In the genomic region with DNA sequence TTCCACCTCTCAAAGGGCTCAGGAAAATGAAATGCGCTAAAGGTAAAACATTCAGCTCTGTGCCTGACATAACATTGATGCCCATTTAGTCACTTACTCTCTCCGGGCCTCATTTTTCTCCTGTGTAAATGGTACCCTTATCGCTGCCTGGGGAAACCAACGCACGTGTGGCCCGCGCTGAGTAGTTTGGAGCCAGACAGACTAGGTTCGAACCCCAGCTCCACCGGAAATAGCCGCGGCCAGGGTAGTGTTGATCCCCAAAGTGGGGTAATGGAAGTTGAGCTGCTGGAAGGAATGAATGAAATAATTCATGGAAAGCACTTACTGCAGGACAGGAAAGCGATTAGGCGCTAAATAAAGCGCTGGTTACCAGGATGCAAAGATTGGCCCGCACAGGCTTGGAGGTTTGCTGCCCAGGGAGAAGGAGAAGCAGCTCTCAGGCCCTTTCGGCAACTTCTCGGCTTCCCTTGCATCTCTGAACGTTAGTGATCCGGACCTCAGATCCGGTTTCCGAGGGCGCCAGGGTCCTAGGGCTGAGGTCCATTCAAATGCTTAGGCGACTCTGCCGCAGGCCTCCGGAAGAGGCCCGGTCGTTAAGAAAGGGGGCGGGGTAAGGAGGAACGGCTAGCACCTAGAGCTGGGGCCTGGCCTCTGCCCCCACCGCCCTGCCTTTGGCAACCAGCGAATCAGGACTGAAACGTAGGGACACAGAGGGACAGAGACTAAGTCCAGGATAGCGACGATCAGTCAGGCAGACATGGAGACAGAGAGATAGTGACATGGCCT, we compare ENCODE assay signal across 1 cellular context.
TF ChIP-seq lines count a peak whose summit lies in the region.

No MANE protein-coding gene starts in this region.

TF ChIP-seq in K562, 482 proteins besides CTCF, POLR2A, EP300 and RAD21:
- TF ChIP-seq PHB (CRISPR knock-in tag; IDR thresholded peaks at IDR 0.05) (no peak), E2F3 (CRISPR knock-in tag; IDR thresholded peaks at IDR 0.05) (no peak), ZNF778 (CRISPR knock-in tag; IDR thresholded peaks at IDR 0.05) (no peak), ETV1 (tag; conservative IDR thresholded peaks at IDR 0.05; ENCODE audit: low read depth) (peak; percentile 73), GABPA (tag; conservative IDR thresholded peaks at IDR 0.05; ENCODE audit: low read depth) (0 out of 2 replicates have a peak, but pooled peaks have one; percentile 20), RBFOX2 (IDR thresholded peaks at IDR 0.05; ENCODE audit: low read depth, low read length) (peak; percentile 50), POLR2G (IDR thresholded peaks at IDR 0.05; ENCODE audit: low read depth, low read length) (0 out of 2 replicates have a peak, but pooled peaks have one; percentile 35), CTBP1 (IDR thresholded peaks at IDR 0.05; ENCODE audit: borderline replicate concordance) (no peak), HMG20A (CRISPR knock-in tag; conservative IDR thresholded peaks at IDR 0.05) (no peak), ATF7 (IDR thresholded peaks at IDR 0.05) (0 out of 2 replicates have a peak, but pooled peaks have one; percentile 24), ZFX (CRISPR knock-in tag; IDR thresholded peaks at IDR 0.05) (peak; percentile 81), ZNF518B (CRISPR knock-in tag; IDR thresholded peaks at IDR 0.05) (no peak), ZNF23 (CRISPR knock-in tag; IDR thresholded peaks at IDR 0.05) (no peak), DPF2 (IDR thresholded peaks at IDR 0.05) (no peak), ZNF766 (CRISPR knock-in tag; conservative IDR thresholded peaks at IDR 0.05) (no peak), MYBL2 (IDR thresholded peaks at IDR 0.05; ENCODE audit: low read depth) (0 out of 2 replicates have a peak, but pooled peaks have one; percentile 23), MYBL2 (CRISPR knock-in tag; IDR thresholded peaks at IDR 0.05; ENCODE audit: borderline replicate concordance) (no peak), BACH1 (tag; IDR thresholded peaks at IDR 0.05) (no peak), ZBTB8A (IDR thresholded peaks at IDR 0.05; ENCODE audit: partially characterized antibody) (no peak), ARNT (IDR thresholded peaks at IDR 0.05) (no peak)
- TF ChIP-seq, protein P1, sequence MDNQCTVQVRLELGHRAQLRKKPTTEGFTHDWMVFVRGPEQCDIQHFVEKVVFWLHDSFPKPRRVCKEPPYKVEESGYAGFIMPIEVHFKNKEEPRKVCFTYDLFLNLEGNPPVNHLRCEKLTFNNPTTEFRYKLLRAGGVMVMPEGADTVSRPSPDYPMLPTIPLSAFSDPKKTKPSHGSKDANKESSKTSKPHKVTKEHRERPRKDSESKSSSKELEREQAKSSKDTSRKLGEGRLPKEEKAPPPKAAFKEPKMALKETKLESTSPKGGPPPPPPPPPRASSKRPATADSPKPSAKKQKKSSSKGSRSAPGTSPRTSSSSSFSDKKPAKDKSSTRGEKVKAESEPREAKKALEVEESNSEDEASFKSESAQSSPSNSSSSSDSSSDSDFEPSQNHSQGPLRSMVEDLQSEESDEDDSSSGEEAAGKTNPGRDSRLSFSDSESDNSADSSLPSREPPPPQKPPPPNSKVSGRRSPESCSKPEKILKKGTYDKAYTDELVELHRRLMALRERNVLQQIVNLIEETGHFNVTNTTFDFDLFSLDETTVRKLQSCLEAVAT (IDR thresholded peaks at IDR 0.05), result no peak
- TF ChIP-seq, protein P2, sequence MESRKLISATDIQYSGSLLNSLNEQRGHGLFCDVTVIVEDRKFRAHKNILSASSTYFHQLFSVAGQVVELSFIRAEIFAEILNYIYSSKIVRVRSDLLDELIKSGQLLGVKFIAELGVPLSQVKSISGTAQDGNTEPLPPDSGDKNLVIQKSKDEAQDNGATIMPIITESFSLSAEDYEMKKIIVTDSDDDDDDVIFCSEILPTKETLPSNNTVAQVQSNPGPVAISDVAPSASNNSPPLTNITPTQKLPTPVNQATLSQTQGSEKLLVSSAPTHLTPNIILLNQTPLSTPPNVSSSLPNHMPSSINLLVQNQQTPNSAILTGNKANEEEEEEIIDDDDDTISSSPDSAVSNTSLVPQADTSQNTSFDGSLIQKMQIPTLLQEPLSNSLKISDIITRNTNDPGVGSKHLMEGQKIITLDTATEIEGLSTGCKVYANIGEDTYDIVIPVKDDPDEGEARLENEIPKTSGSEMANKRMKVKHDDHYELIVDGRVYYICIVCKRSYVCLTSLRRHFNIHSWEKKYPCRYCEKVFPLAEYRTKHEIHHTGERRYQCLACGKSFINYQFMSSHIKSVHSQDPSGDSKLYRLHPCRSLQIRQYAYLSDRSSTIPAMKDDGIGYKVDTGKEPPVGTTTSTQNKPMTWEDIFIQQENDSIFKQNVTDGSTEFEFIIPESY (CRISPR knock-in tag; IDR thresholded peaks at IDR 0.05), result peak; percentile 65
- TF ChIP-seq, protein P3, sequence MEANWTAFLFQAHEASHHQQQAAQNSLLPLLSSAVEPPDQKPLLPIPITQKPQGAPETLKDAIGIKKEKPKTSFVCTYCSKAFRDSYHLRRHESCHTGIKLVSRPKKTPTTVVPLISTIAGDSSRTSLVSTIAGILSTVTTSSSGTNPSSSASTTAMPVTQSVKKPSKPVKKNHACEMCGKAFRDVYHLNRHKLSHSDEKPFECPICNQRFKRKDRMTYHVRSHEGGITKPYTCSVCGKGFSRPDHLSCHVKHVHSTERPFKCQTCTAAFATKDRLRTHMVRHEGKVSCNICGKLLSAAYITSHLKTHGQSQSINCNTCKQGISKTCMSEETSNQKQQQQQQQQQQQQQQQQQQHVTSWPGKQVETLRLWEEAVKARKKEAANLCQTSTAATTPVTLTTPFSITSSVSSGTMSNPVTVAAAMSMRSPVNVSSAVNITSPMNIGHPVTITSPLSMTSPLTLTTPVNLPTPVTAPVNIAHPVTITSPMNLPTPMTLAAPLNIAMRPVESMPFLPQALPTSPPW (CRISPR knock-in tag; IDR thresholded peaks at IDR 0.05), result peak; percentile 54
